1 cellular context compared by ENCODE assay signal in genomic region chr10:26890956-26891355, GRCh38.
TF ChIP-seq lines count a peak whose summit lies in the region.

No MANE protein-coding gene starts in this region.

TF ChIP-seq in WTC11, 78 proteins besides CTCF, POLR2A, EP300 and RAD21 (continued from another document):
- TF ChIP-seq AR (CRISPR knock-in tag; IDR thresholded peaks at IDR 0.05) (no peak), FOXP1 (CRISPR knock-in tag; IDR thresholded peaks at IDR 0.05; ENCODE audit: borderline replicate concordance) (no peak)
